16 cellular contexts compared by ENCODE assay signal in genomic region chr12:70157099-70157498, GRCh38.
A peak's percentile ranks its signal among the peaks of the same experiment; 100 is the strongest.
DNase-seq lines count a peak whose midpoint lies in the region; ATAC-seq and TF ChIP-seq lines count a peak whose summit lies in the region.
"Had no signal": no experiment of that assay in that cellular context is flagged by ENCODE, and none has a peak within 500 bp of the region (broad histone marks: within the 10 kb centered on the region; RNA-seq: fewer than 3 reads in every experiment).

No MANE protein-coding gene starts in this region.

- no peak overlapping the region for H3K4ac ChIP-seq in mesendoderm (ENCODE audit: low read depth, low read length)

- no peak overlapping the region for H2BK120ac ChIP-seq in mesendoderm (ENCODE audit: low read depth, low read length)

- no peak overlapping the region for H3K18ac ChIP-seq in mesendoderm (ENCODE audit: low read length)

- ATAC-seq in HG02678 (IDR thresholded peaks at IDR 0.05; ENCODE audit: unreplicated experiment) = no peak
- ATAC-seq: GM23338, HCT116 had no signal

- H3K4me3 ChIP-seq in astrocyte of the spinal cord (ENCODE audit: low read depth, low read length) (no peak overlapping the region), mesendoderm (ENCODE audit: low read length) (no peak overlapping the region), colonic mucosa (no peak overlapping the region)
- H3K4me3 ChIP-seq: GM23338 had no signal

- H2BK5ac ChIP-seq in mesendoderm (ENCODE audit: low read length) = no peak overlapping the region

- no CpG with 5 or more reads among the region's 1 CpG for whole genome bisulfite sequencing in mesendoderm (ENCODE audit: extremely low coverage, insufficient coverage, low lambda C conversion rate)

- H3K23ac ChIP-seq in mesendoderm (ENCODE audit: low read length) = no peak overlapping the region

- H4K8ac ChIP-seq in mesendoderm (ENCODE audit: low read depth, low read length) = no peak overlapping the region

- no peak for TF ChIP-seq CTCF in astrocyte of the spinal cord (IDR thresholded peaks at IDR 0.05; ENCODE audit: low read depth, low read length)
- TF ChIP-seq CTCF in colonic mucosa (IDR thresholded peaks at IDR 0.05) = no peak

- no peaks in the 10 kb centered on the region for H3K79me1 ChIP-seq in mesendoderm (ENCODE audit: low read length)

- no peak overlapping the region for H3K4me2 ChIP-seq in mesendoderm (ENCODE audit: low read length)
- H3K4me2 ChIP-seq: GM23338 had no signal

- H3K36me3 ChIP-seq in mesendoderm (ENCODE audit: control insufficient read depth, insufficient read depth, low read length) (no peaks in the 10 kb centered on the region), colonic mucosa (no peaks in the 10 kb centered on the region)

- H2BK15ac ChIP-seq in mesendoderm (replicated peaks; ENCODE audit: low read depth) = no peak overlapping the region

- H3K56ac ChIP-seq in mesendoderm (ENCODE audit: low read length) = no peak overlapping the region

- peak; percentile 17 for DNase-seq in NAMALWA (ENCODE audit: low spot score)
- DNase-seq in astrocyte of the spinal cord (ENCODE audit: low read depth, low spot score) = peak; percentile 4
- peak; percentile 32 for DNase-seq in mesendoderm
- no peak for DNase-seq in putamen (ENCODE audit: low spot score)
- no peak for DNase-seq in colonic mucosa
- DNase-seq: C1 segment of cervical spinal cord, Calu3, COR-L47, DMS53, DMS79 treated with DMSO at 0.1 percent for 48 hours, GF-D8, H9, HFFc6 had no signal

- no peaks in the 10 kb centered on the region for H3K9me3 ChIP-seq in colonic mucosa

- in situ Hi-C loops in astrocyte of the spinal cord (cut with HindIII; ENCODE audit: low sequenced_read_pairs) = no loop called here

- no peak overlapping the region for H3K27ac ChIP-seq in mesendoderm (ENCODE audit: low read depth, low read length)
- no peak overlapping the region for H3K27ac ChIP-seq in colonic mucosa

- intact Hi-C loops in colonic mucosa (cut with DNase I) = no loop called here

- no peak overlapping the region for H3K9ac ChIP-seq in mesendoderm (ENCODE audit: low read length)
- no peak overlapping the region for H3K9ac ChIP-seq in colonic mucosa (ENCODE audit: low read depth in 2 of 2, low read length in 2 of 2)

- H4K5ac ChIP-seq in mesendoderm (ENCODE audit: low read length) = no peak overlapping the region

- H3K4me1 ChIP-seq in mesendoderm (ENCODE audit: control insufficient read depth, low read depth, low read length) (no peaks in the 10 kb centered on the region), colonic mucosa (no peaks in the 10 kb centered on the region)

- H3K27me3 ChIP-seq in mesendoderm (ENCODE audit: insufficient read depth, low read length, poor library complexity) (no peaks in the 10 kb centered on the region), colonic mucosa (no peaks in the 10 kb centered on the region)

- no peaks in the 10 kb centered on the region for H3K79me2 ChIP-seq in mesendoderm (ENCODE audit: control insufficient read depth, insufficient read depth, low read length)

- H2AK5ac ChIP-seq in mesendoderm (ENCODE audit: low read length) = no peak overlapping the region

Comparison
In these comparisons a context has a peak if more than half of its experiments do, and no peak if none do; other contexts are left out.
1. DNase-seq: peak in NAMALWA (single experiment), astrocyte of the spinal cord (single experiment) and mesendoderm (single experiment); none in putamen (single experiment) and colonic mucosa (single experiment).